1 cellular context compared by ENCODE assay signal in the genomic region with DNA sequence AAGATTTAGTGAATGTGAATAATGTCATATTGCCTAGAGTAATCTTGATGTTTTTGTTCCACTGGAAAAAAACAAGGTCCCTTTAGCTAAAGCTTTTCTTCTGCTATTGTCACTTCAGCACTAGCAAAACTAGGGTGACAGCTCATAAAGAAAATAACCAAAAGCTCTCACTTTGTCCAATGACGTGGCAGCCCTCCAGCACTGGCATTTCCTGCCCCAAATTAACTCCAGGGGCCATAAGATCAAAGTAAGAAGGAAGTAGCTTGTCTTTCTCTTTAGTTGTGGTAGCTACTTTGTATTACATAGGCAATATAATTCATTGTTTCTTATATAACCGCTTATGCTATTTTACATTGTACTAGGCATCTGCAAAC.
TF ChIP-seq lines count a peak whose summit lies in the region.

No MANE protein-coding gene starts in this region.

TF ChIP-seq in SK-N-SH, 30 proteins besides CTCF, POLR2A, EP300 and RAD21 (continued from another document):
- no peak for TF ChIP-seq GATA2 (CRISPR knock-in tag; IDR thresholded peaks at IDR 0.05)
- peak; percentile 60; the same call in 1 of the 2 replicates for TF ChIP-seq FOSL2 (IDR thresholded peaks at IDR 0.05; ENCODE audit: borderline replicate concordance, low read depth)
- TF ChIP-seq YY1 (IDR thresholded peaks at IDR 0.05; ENCODE audit: low read depth), result no peak
- no peak for TF ChIP-seq SMC3 (IDR thresholded peaks at IDR 0.05; ENCODE audit: low read depth, low read length)
- peak; percentile 28; the same call in 1 of the 2 replicates for TF ChIP-seq POLR2AphosphoS5 (IDR thresholded peaks at IDR 0.05; ENCODE audit: low read depth, low read length)
- TF ChIP-seq, protein P1, sequence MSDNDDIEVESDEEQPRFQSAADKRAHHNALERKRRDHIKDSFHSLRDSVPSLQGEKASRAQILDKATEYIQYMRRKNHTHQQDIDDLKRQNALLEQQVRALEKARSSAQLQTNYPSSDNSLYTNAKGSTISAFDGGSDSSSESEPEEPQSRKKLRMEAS (IDR thresholded peaks at IDR 0.05; ENCODE audit: low read depth), result no peak
- no peak for TF ChIP-seq EZH2phosphoT487 (IDR thresholded peaks at IDR 0.05; ENCODE audit: borderline replicate concordance, low read depth)
- TF ChIP-seq SIN3A (IDR thresholded peaks at IDR 0.05; ENCODE audit: borderline replicate concordance, low read depth, low read length), result 0 out of 2 replicates have a peak, but pooled peaks have one; percentile 52
- TF ChIP-seq FOXM1 (IDR thresholded peaks at IDR 0.05; ENCODE audit: low read depth), result no peak
- TF ChIP-seq, protein P2, sequence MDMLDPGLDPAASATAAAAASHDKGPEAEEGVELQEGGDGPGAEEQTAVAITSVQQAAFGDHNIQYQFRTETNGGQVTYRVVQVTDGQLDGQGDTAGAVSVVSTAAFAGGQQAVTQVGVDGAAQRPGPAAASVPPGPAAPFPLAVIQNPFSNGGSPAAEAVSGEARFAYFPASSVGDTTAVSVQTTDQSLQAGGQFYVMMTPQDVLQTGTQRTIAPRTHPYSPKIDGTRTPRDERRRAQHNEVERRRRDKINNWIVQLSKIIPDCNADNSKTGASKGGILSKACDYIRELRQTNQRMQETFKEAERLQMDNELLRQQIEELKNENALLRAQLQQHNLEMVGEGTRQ (IDR thresholded peaks at IDR 0.05; ENCODE audit: borderline replicate concordance, low read depth, low read length), result no peak
- TF ChIP-seq NRF1 (IDR thresholded peaks at IDR 0.05; ENCODE audit: low read depth, low read length), result no peak
- peak; percentile 68 for TF ChIP-seq TEAD4 (IDR thresholded peaks at IDR 0.05; ENCODE audit: borderline replicate concordance, insufficient read depth)
- TF ChIP-seq, protein P3, sequence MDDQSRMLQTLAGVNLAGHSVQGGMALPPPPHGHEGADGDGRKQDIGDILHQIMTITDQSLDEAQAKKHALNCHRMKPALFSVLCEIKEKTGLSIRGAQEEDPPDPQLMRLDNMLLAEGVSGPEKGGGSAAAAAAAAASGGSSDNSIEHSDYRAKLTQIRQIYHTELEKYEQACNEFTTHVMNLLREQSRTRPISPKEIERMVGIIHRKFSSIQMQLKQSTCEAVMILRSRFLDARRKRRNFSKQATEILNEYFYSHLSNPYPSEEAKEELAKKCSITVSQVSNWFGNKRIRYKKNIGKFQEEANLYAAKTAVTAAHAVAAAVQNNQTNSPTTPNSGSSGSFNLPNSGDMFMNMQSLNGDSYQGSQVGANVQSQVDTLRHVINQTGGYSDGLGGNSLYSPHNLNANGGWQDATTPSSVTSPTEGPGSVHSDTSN (IDR thresholded peaks at IDR 0.05), result peak; percentile 92
- no peak for TF ChIP-seq TAF1 (IDR thresholded peaks at IDR 0.05; ENCODE audit: borderline replicate concordance, low read depth, low read length)
